Comparison of ENCODE assay signal across 1 cellular context in the genomic region with DNA sequence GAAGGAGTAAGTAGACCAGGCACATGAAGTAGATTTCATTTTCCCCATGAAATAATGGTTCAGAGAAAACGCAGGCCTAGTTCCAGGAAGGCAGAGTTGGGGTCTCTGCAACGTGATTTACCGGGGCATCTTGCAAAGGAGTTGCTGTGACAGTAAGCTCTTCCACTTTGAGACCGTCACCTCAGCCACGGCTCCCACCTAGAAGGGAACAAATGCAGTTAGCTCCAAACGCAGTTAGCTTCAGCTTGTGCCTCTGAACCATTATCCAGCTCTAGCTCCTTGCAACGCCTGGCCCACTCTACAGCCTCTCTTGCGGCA.
TF ChIP-seq lines count a peak whose summit lies in the region.

No MANE protein-coding gene starts in this region.

TF ChIP-seq in endothelial cell of umbilical vein, 7 proteins besides CTCF, POLR2A, EP300 and RAD21 (continued from another document):
- no peak for TF ChIP-seq MYC (IDR thresholded peaks at IDR 0.05; ENCODE audit: low read depth, low read length)
- TF ChIP-seq JUN (IDR thresholded peaks at IDR 0.05; ENCODE audit: borderline replicate concordance, insufficient read depth, insufficient read length, low read depth): no peak
- TF ChIP-seq EZH2 (IDR thresholded peaks at IDR 0.05; ENCODE audit: borderline replicate concordance, low read depth, low read length, severe bottlenecking): no peak
- no peak for TF ChIP-seq POLR2AphosphoS5 (IDR thresholded peaks at IDR 0.05; ENCODE audit: insufficient read depth, low read depth, low read length)
